In genomic region chr1:73452522-73452921, GRCh38 we compare ENCODE assay signal across 29 cellular contexts.
DNase-seq lines count a peak whose midpoint lies in the region; FAIRE-seq and TF ChIP-seq lines count a peak whose summit lies in the region.
"Had no signal": no experiment of that assay in that cellular context is flagged by ENCODE, and none has a peak within 500 bp of the region (broad histone marks: within the 10 kb centered on the region; RNA-seq: fewer than 3 reads in every experiment).

No MANE protein-coding gene starts in this region.

- no peaks in the 10 kb centered on the region for H3K4me1 ChIP-seq in endodermal cell (ENCODE audit: control insufficient read depth, insufficient read depth, low read length)
- H3K4me1 ChIP-seq in neural progenitor cell = peaks cover 3% of the 10 kb centered on the region
- no peaks in the 10 kb centered on the region for H3K4me1 ChIP-seq in tibial nerve
- H3K4me1 ChIP-seq: BLaER1 treated with 17β-estradiol and CSF1 and Interleukin-3, amounts not matched to agents 10 nM and 100 nM; Caco-2; HAP-1 had no signal

- H3K9me3 ChIP-seq in endodermal cell (ENCODE audit: control insufficient read depth, low read length) = no peaks in the 10 kb centered on the region
- no peaks in the 10 kb centered on the region for H3K9me3 ChIP-seq in neural progenitor cell (ENCODE audit: low read depth)
- no peaks in the 10 kb centered on the region for H3K9me3 ChIP-seq in tibial nerve
- H3K9me3 ChIP-seq: BLaER1 treated with 17β-estradiol and CSF1 and Interleukin-3, amounts not matched to agents 10 nM and 100 nM; Caco-2; HAP-1; ovary had no signal

- H3K79me2 ChIP-seq in neural progenitor cell (ENCODE audit: low read depth) = no peaks in the 10 kb centered on the region

- H3K4me1 Mint-ChIP-seq in endodermal cell (no peaks in the 10 kb centered on the region), neural progenitor cell (peaks cover 2% of the 10 kb centered on the region)
- H3K4me1 Mint-ChIP-seq: activated B cell treated with CpG ODN at 0.5 μM for 24 hours; mesothelial cell of epicardium; naive thymus-derived CD4-positive, alpha-beta T cell had no signal

- H3K4me3 Mint-ChIP-seq in endodermal cell (no peak overlapping the region), neural progenitor cell (no peak overlapping the region)
- H3K4me3 Mint-ChIP-seq: activated B cell treated with CpG ODN at 0.5 μM for 24 hours; activated naive CD4-positive, alpha-beta T cell treated with anti-CD3 and anti-CD28 coated beads for 36 hours; mesothelial cell of epicardium; naive thymus-derived CD4-positive, alpha-beta T cell had no signal

- H3K27ac Mint-ChIP-seq in endodermal cell = no peak overlapping the region
- no peak overlapping the region for H3K27ac Mint-ChIP-seq in neural progenitor cell
- H3K27ac Mint-ChIP-seq: activated B cell treated with CpG ODN at 0.5 μM for 24 hours; activated naive CD4-positive, alpha-beta T cell treated with anti-CD3 and anti-CD28 coated beads for 36 hours; mesothelial cell of epicardium; naive thymus-derived CD4-positive, alpha-beta T cell had no signal

- 50% methylated on average over 2 of the region's 2 CpGs; no CpG with 5 or more reads in 1 of the 2 experiments for WGBS in endodermal cell (ENCODE audit: insufficient coverage in 1 of 2, insufficient read length in 1 of 2), 2 experiments
- 33 to 41% methylated on average over 2 of the region's 2 CpGs for WGBS in tibial nerve, 2 donors

- H3K27ac ChIP-seq in endodermal cell (ENCODE audit: low read depth, low read length) (no peak overlapping the region), neural progenitor cell (no peak overlapping the region), tibial nerve (no peak overlapping the region)
- H3K27ac ChIP-seq: BLaER1 treated with 17β-estradiol and CSF1 and Interleukin-3, amounts not matched to agents 10 nM and 100 nM; KMS-11; ovary had no signal

- peak; percentile 11 for TF ChIP-seq CTCF in D721Med (IDR thresholded peaks at IDR 0.05; ENCODE audit: insufficient read depth, missing control alignments)
- peak; percentile 48 for TF ChIP-seq CTCF in endodermal cell (conservative IDR thresholded peaks at IDR 0.05)
- TF ChIP-seq CTCF in neural progenitor cell (IDR thresholded peaks at IDR 0.05) = peak; percentile 15
- TF ChIP-seq CTCF in tibial nerve (IDR thresholded peaks at IDR 0.05) = no peak

- H3K4me2 ChIP-seq in neural progenitor cell = no peak overlapping the region
- H3K4me2 ChIP-seq: BLaER1 treated with 17β-estradiol and CSF1 and Interleukin-3, amounts not matched to agents 10 nM and 100 nM; KMS-11 had no signal

- H4K20me1 ChIP-seq in neural progenitor cell (ENCODE audit: low read depth) = no peaks in the 10 kb centered on the region
- H4K20me1 ChIP-seq: BLaER1 treated with 17β-estradiol and CSF1 and Interleukin-3, amounts not matched to agents 10 nM and 100 nM had no signal

- no peak overlapping the region for H2AFZ ChIP-seq in neural progenitor cell (replicated peaks)

- no peaks in the 10 kb centered on the region for H3K36me3 ChIP-seq in endodermal cell (ENCODE audit: control insufficient read depth, insufficient read depth, low read length)
- no peaks in the 10 kb centered on the region for H3K36me3 ChIP-seq in neural progenitor cell
- H3K36me3 ChIP-seq in tibial nerve = no peaks in the 10 kb centered on the region
- H3K36me3 ChIP-seq: BLaER1 treated with 17β-estradiol and CSF1 and Interleukin-3, amounts not matched to agents 10 nM and 100 nM; HAP-1; ovary had no signal

- no peaks in the 10 kb centered on the region for H3F3A ChIP-seq in neural progenitor cell (ENCODE audit: low read depth)

- no peak for TF ChIP-seq EP300 in tibial nerve (IDR thresholded peaks at IDR 0.05)

- H3K36me3 Mint-ChIP-seq in endodermal cell (ENCODE audit: low read depth) (no peaks in the 10 kb centered on the region), neural progenitor cell (no peaks in the 10 kb centered on the region)
- H3K36me3 Mint-ChIP-seq: mesothelial cell of epicardium; naive thymus-derived CD4-positive, alpha-beta T cell had no signal

- H3K27me3 ChIP-seq in endodermal cell (ENCODE audit: control insufficient read depth, insufficient read depth, low read length, poor library complexity, severe bottlenecking) (no peaks in the 10 kb centered on the region), neural progenitor cell (no peaks in the 10 kb centered on the region), tibial nerve (no peaks in the 10 kb centered on the region)
- H3K27me3 ChIP-seq: BLaER1 treated with 17β-estradiol and CSF1 and Interleukin-3, amounts not matched to agents 10 nM and 100 nM; ovary had no signal

- FAIRE-seq in D721Med (lab: Jason Lieb, UNC) = no peak
- FAIRE-seq: GM18507 had no signal

- H3K27me3 Mint-ChIP-seq in endodermal cell (ENCODE audit: insufficient read depth) (no peaks in the 10 kb centered on the region), neural progenitor cell (ENCODE audit: insufficient read depth, low read depth) (no peaks in the 10 kb centered on the region)
- H3K27me3 Mint-ChIP-seq: activated B cell treated with CpG ODN at 0.5 μM for 24 hours; naive thymus-derived CD4-positive, alpha-beta T cell had no signal

- DNase-seq in D721Med (ENCODE audit: insufficient read length, low spot score) (no peak), OCI-M1 (lab: John Stamatoyannopoulos, UW) (peak; percentile 18), endodermal cell (no peak), neural progenitor cell (ENCODE audit: low spot score) (no peak), tibial nerve (ENCODE audit: low spot score in 2 of 2) (no peak), A172 (ENCODE audit: low spot score) (no peak), T-helper 9 cell (no peak)
- DNase-seq in activated CD4-positive, alpha-beta T cell treated with anti-CD3 and anti-CD28 coated beads, Interleukin-2, amount 50 U/mL, for 1 hour = no peak
- DNase-seq: activated B cell treated with CpG ODN at 0.5 μM for 24 hours; activated naive CD4-positive, alpha-beta T cell treated with anti-CD3 and anti-CD28 coated beads for 36 hours; amniotic stem cell; Caco-2; cortex of kidney; DND-41; islet precursor cell; naive thymus-derived CD4-positive, alpha-beta T cell; NCI-H1417 treated with DMSO at 0.1 percent for 48 hours; NCI-H2081; NCI-H345; ovary; right cardiac atrium; stimulated activated CD4-positive, alpha-beta T cell treated with anti-CD3 and anti-CD28 coated beads, Interleukin-2, amount 100 ng/mL, for 48 hours; T1000; trophoblast cell had no signal

- H3K9ac ChIP-seq in endodermal cell (ENCODE audit: extremely low read depth, low read length, poor library complexity, severe bottlenecking) (no peak overlapping the region), neural progenitor cell (no peak overlapping the region)
- H3K9ac ChIP-seq: BLaER1 treated with 17β-estradiol and CSF1 and Interleukin-3, amounts not matched to agents 10 nM and 100 nM; KMS-11 had no signal

- H3K4me3 ChIP-seq in endodermal cell (ENCODE audit: low read length) (no peak overlapping the region), neural progenitor cell (no peak overlapping the region), tibial nerve (no peak overlapping the region)
- H3K4me3 ChIP-seq: BLaER1 treated with 17β-estradiol and CSF1 and Interleukin-3, amounts not matched to agents 10 nM and 100 nM; HAP-1; ovary had no signal

- no peak for TF ChIP-seq POLR2A in tibial nerve (IDR thresholded peaks at IDR 0.05)

- H3K9me3 Mint-ChIP-seq in endodermal cell = no peaks in the 10 kb centered on the region
- H3K9me3 Mint-ChIP-seq in neural progenitor cell = no peaks in the 10 kb centered on the region
- H3K9me3 Mint-ChIP-seq: activated naive CD4-positive, alpha-beta T cell treated with anti-CD3 and anti-CD28 coated beads for 36 hours had no signal

Comparison
In these comparisons a context has a peak if more than half of its experiments do, and no peak if none do; other contexts are left out.
1. CTCF ChIP-seq: peak in D721Med (single experiment), endodermal cell (single experiment) and neural progenitor cell (single experiment); none in tibial nerve (0 of 5).